Comparison of ENCODE assay signal across 8 cellular contexts in the genomic region with DNA sequence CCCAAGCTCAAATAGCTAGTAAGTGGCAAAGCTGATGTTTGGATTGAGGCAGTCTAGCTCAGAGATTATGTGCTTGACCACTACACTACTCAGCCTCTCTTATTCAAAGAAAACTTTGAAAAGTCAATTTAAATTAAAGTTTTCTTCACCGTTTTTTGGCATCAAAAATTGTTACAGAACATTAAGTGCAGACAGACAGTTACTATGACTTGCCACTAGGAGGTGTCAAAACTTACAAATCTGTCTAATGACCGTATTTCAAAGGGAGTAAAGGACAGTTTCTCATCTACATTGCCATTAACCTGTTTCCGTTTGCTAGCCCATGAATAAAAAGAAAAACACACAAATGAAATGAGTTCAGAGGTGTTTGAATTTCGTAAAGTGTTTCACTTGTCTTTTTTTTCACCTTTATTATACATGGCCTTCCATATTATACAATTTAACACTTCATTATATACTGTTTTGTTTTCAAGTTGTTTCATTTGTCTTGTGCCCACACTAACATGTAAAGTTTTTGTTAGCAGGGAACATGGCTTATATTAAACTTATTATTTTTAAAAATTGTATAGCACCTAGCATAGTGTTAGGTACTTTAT. TPM values are rescaled to one million over a fixed set of nuclear protein-coding genes. Genes with fewer than 3 reads are reported as not detected.
DNase-seq lines count a peak whose midpoint lies in the region; ATAC-seq, FAIRE-seq and TF ChIP-seq lines count a peak whose summit lies in the region.

No MANE protein-coding gene starts in this region.

- H4K20me1 ChIP-seq in keratinocyte (ENCODE audit: control insufficient read depth, extremely low read depth, insufficient read depth, low read length) = no peaks in the 10 kb centered on the region

- H3K27ac ChIP-seq in ascending aorta (no peak overlapping the region), keratinocyte (ENCODE audit: control insufficient read depth, insufficient read depth, low read length) (no peak overlapping the region), tibial nerve (no peak overlapping the region)

- no peaks in the 10 kb centered on the region for H3K79me2 ChIP-seq in keratinocyte (ENCODE audit: control insufficient read depth, insufficient read depth, low read length)

- no peak for TF ChIP-seq POLR2A in tibial nerve (IDR thresholded peaks at IDR 0.05)

- peak; percentile 88 for FAIRE-seq in keratinocyte (lab: Jason Lieb, UNC)

- TF ChIP-seq CTCF in ascending aorta (IDR thresholded peaks at IDR 0.05) (peak; percentile 47 to 63 (median 60)), keratinocyte (optimal IDR thresholded peaks at IDR 0.05 in 1 of 3, IDR thresholded peaks at IDR 0.05 in 1 of 3, conservative IDR thresholded peaks at IDR 0.05 in 1 of 3; ENCODE audit: extremely low read depth in 1 of 3, insufficient read depth in 2 of 3, low read length in 3 of 3) (peak in 2 of 3 experiments; percentile 54 to 68), tibial nerve (IDR thresholded peaks at IDR 0.05) (peak; percentile 54 to 72 (median 66))

- DNase-seq in A172 (ENCODE audit: low spot score) (peak; percentile 26), G401 (ENCODE audit: low spot score) (peak; percentile 43), NCI-H2227 treated with DMSO at 0.1 percent for 48 hours (lab: John Stamatoyannopoulos, UW) (peak; percentile 65), ascending aorta (ENCODE audit: low spot score in 2 of 2) (no peak), keratinocyte (ENCODE audit: low read depth, low spot score) (no peak), tibial nerve (ENCODE audit: low spot score in 2 of 2) (no peak)

- dilution Hi-C loops in keratinocyte (cut with MboI; ENCODE audit: extremely low pct_ligation_motif_present, low sequenced_read_pairs) = no loop called here

- H3K9me3 ChIP-seq in ascending aorta (no peaks in the 10 kb centered on the region), keratinocyte (ENCODE audit: control insufficient read depth, low read depth, low read length) (no peaks in the 10 kb centered on the region), tibial nerve (no peaks in the 10 kb centered on the region)

- H3K27me3 ChIP-seq in ascending aorta = no peaks in the 10 kb centered on the region
- H3K27me3 ChIP-seq in keratinocyte (ENCODE audit: control insufficient read depth, extremely low read depth, insufficient read depth, low read length) = no peaks in the 10 kb centered on the region
- no peaks in the 10 kb centered on the region for H3K27me3 ChIP-seq in tibial nerve

- no peak overlapping the region for H3K4me2 ChIP-seq in keratinocyte (ENCODE audit: control insufficient read depth, extremely low read depth, insufficient read depth, low read depth, low read length)

- H3K9ac ChIP-seq in keratinocyte (ENCODE audit: control insufficient read depth, extremely low read depth, insufficient read depth, low read length) = no peak overlapping the region

- 7 to 10% methylated on average over 4 of the region's 4 CpGs for WGBS in tibial nerve, 2 donors

- H3K4me1 ChIP-seq in ascending aorta (no peaks in the 10 kb centered on the region), keratinocyte (ENCODE audit: control insufficient read depth, extremely low read depth, insufficient read depth, low read length) (no peaks in the 10 kb centered on the region), tibial nerve (no peaks in the 10 kb centered on the region)

- intact Hi-C loops in ascending aorta (cut with DNase I) = loop anchor here (10.0 kb wide), 1 partner anchor 163 kb away; a partner anchor contains a TSS

- in situ Hi-C loops in G401 (cut with HindIII; ENCODE audit: low sequenced_read_pairs) = no loop called here

- H2AFZ ChIP-seq in keratinocyte (ENCODE audit: control insufficient read depth, low read length) = no peak overlapping the region

- ATAC-seq in HG02798 (IDR thresholded peaks at IDR 0.05; ENCODE audit: poor library complexity, unreplicated experiment) (peak; percentile 71), GM19324 (IDR thresholded peaks at IDR 0.05; ENCODE audit: low FRiP score, unreplicated experiment) (no peak)

- H3K9me1 ChIP-seq in keratinocyte (ENCODE audit: control insufficient read depth, extremely low read depth, insufficient read depth, low read length) = no peaks in the 10 kb centered on the region

- H3K4me3 ChIP-seq in ascending aorta (no peak overlapping the region), keratinocyte (ENCODE audit: control insufficient read depth in 2 of 3, extremely low read depth in 1 of 3, insufficient read depth in 2 of 3, low read depth in 1 of 3, low read length in 3 of 3) (no peak overlapping the region), tibial nerve (no peak overlapping the region)

- no peak for TF ChIP-seq EP300 in tibial nerve (IDR thresholded peaks at IDR 0.05)

- H3K36me3 ChIP-seq in ascending aorta (no peaks in the 10 kb centered on the region), keratinocyte (ENCODE audit: control insufficient read depth in 2 of 2, extremely low read depth in 1 of 2, insufficient read depth in 2 of 2, low read length in 2 of 2) (no peaks in the 10 kb centered on the region), tibial nerve (no peaks in the 10 kb centered on the region)

RNA-seq across cellular contexts. Expression of a gene that starts 57.4 kb away (rescaled TPM):
- 12.2 and 30.7 TPM in 2 replicates for total RNA-seq in A172 (2014; rRNA removed; shearing (Covaris generic))
- total RNA-seq in G401 (2014; rRNA removed; shearing (Covaris generic)) = 26.1 and 33.2 TPM in 2 replicates
- total RNA-seq in ascending aorta (2.3 TPM), tibial nerve (10 to 100 TPM; 13.3 to 21.4 (median 17.8) TPM)
- polyA plus RNA-seq in keratinocyte = 15.9 to 24.8 TPM (median 19.6 TPM) in 3 replicates
- 53.2 TPM for polyA plus RNA-seq in keratinocyte (2011; ENCODE audit: low read depth)
- 9.8 and 16.7 TPM in 2 replicates for polyA plus RNA-seq in keratinocyte (2011; cell fraction: cytosol; rRNA removed)
- 20.5 and 23.1 TPM in 2 replicates for polyA plus RNA-seq in keratinocyte (2011; cell fraction: nucleus; rRNA removed)
- polyA plus RNA-seq in keratinocyte (2012; ENCODE audit: low replicate concordance) = 11.8 and 14.2 TPM in 2 replicates
- 12.2 to 47.2 TPM (median 35.3 TPM) in 3 replicates for polyA minus RNA-seq in keratinocyte
- polyA minus RNA-seq in keratinocyte (2011; cell fraction: cytosol; rRNA and poly(A)+ RNA removed) = 15.5 TPM
- polyA minus RNA-seq in keratinocyte (2011; cell fraction: nucleus; rRNA and poly(A)+ RNA removed) = 29.3 and 47.3 TPM in 2 replicates

Comparison
In these comparisons a context has a peak if more than half of its experiments do, and no peak if none do; other contexts are left out.
1. DNase-seq: peak in A172 (single experiment), G401 (single experiment) and NCI-H2227 treated with DMSO at 0.1 percent for 48 hours (single experiment); none in ascending aorta (0 of 2), keratinocyte (single experiment) and tibial nerve (0 of 2).
2. Peak in every context shown above with its lines, with median percentiles within 50 percentile points of each other: CTCF ChIP-seq.